Comparison of ENCODE assay signal across 9 cellular contexts in genomic region chr14:73757381-73757780, GRCh38. TPM values are rescaled to one million over a fixed set of nuclear protein-coding genes. Genes with fewer than 3 reads are reported as not detected.
DNase-seq lines count a peak whose midpoint lies in the region; ATAC-seq and TF ChIP-seq lines count a peak whose summit lies in the region.
"Had no signal": no experiment of that assay in that cellular context is flagged by ENCODE, and none has a peak within 500 bp of the region (broad histone marks: within the 10 kb centered on the region; RNA-seq: fewer than 3 reads in every experiment).

No MANE protein-coding gene starts in this region.

- H3K4me3 ChIP-seq in lower lobe of right lung = peak overlapping the region; percentile 83
- no peak overlapping the region for H3K4me3 ChIP-seq in thyroid gland (replicated peaks in 1 of 3)

- peaks cover 79% of the 10 kb centered on the region for H3K4me1 Mint-ChIP-seq in activated CD4-positive, alpha-beta T cell treated with anti-CD3 and anti-CD28 coated beads, Interleukin-2, amount 10 ng/mL, durations not matched to agents 24 days and 14 days
- H3K4me1 Mint-ChIP-seq in activated naive CD8-positive, alpha-beta T cell treated with anti-CD3 and anti-CD28 coated beads, Interleukin-2, amount 10 ng/mL, durations not matched to agents 7 days and 5 days = peaks cover 78% of the 10 kb centered on the region

- intact Hi-C loops in activated CD4-positive, alpha-beta T cell treated with anti-CD3 and anti-CD28 coated beads, Interleukin-2, amount 10 ng/mL, durations not matched to agents 24 days and 14 days (cut with micrococcal nuclease) = no loop called here
- intact Hi-C loops in lower lobe of right lung (cut with DNase I) (no loop called here), thyroid gland (cut with DNase I) (no loop called here)

- H3K27ac ChIP-seq in lower lobe of right lung (peak overlapping the region; percentile 100), thyroid gland (peak overlapping the region; percentile 90 to 99 (median 97))

- H3K27me3 ChIP-seq in lower lobe of right lung (ENCODE audit: low read depth) = no peaks in the 10 kb centered on the region
- H3K27me3 ChIP-seq in thyroid gland = no peaks in the 10 kb centered on the region

- POLR2A ChIA-PET in activated naive CD8-positive, alpha-beta T cell treated with anti-CD3 and anti-CD28 coated beads, Interleukin-2, amount 10 ng/mL, durations not matched to agents 7 days and 5 days (lab: Charles Lee) = interaction anchor here (1.3 to 12.6 kb wide), 7 partner anchors 15 to 188 kb away, joined by 3 to 286 read pairs (median 33); partner anchors contain the start of genes ACOT2 and PNMA1

- no peak for ATAC-seq in activated naive CD8-positive, alpha-beta T cell treated with anti-CD3 and anti-CD28 coated beads, Interleukin-2, amount 10 ng/mL, durations not matched to agents 7 days and 5 days (ENCODE audit: low read depth)
- no peak for ATAC-seq in lower lobe of right lung
- ATAC-seq in GM21717 (IDR thresholded peaks at IDR 0.05; ENCODE audit: unreplicated experiment) = no peak

- H3K4me1 ChIP-seq in lower lobe of right lung (peaks cover 88% of the 10 kb centered on the region), thyroid gland (peaks cover 79 to 87% of the 10 kb centered on the region in 2 donors)

- no peaks in the 10 kb centered on the region for H3K36me3 ChIP-seq in lower lobe of right lung
- no peaks in the 10 kb centered on the region for H3K36me3 ChIP-seq in thyroid gland

- peak; percentile 74 for DNase-seq in activated CD4-positive, alpha-beta T cell treated with anti-CD3 and anti-CD28 coated beads, Interleukin-2, amount 10 ng/mL, durations not matched to agents 24 days and 14 days
- no peak for DNase-seq in activated CD4-positive, alpha-beta T cell treated with anti-CD3 and anti-CD28 coated beads for 1 hour
- DNase-seq in activated naive CD8-positive, alpha-beta T cell treated with anti-CD3 and anti-CD28 coated beads, Interleukin-2, amount 10 ng/mL, durations not matched to agents 7 days and 5 days = no peak
- DNase-seq in lower lobe of right lung (no peak), thyroid gland (no peak), MV-4-11 (lab: John Stamatoyannopoulos, UW) (no peak), KBM-7 (no peak)
- DNase-seq: NCI-H1694 had no signal

- H3K27ac Mint-ChIP-seq in activated CD4-positive, alpha-beta T cell treated with anti-CD3 and anti-CD28 coated beads, Interleukin-2, amount 10 ng/mL, durations not matched to agents 24 days and 14 days = peak overlapping the region; percentile 96
- peak overlapping the region; percentile 93 for H3K27ac Mint-ChIP-seq in activated naive CD8-positive, alpha-beta T cell treated with anti-CD3 and anti-CD28 coated beads, Interleukin-2, amount 10 ng/mL, durations not matched to agents 7 days and 5 days

- H3K9me3 ChIP-seq in lower lobe of right lung (no peaks in the 10 kb centered on the region), thyroid gland (no peaks in the 10 kb centered on the region)

- 91 to 94% methylated on average over 1 of the region's 1 CpG for WGBS in thyroid gland, 2 donors

- TF ChIP-seq CTCF in lower lobe of right lung (IDR thresholded peaks at IDR 0.05) (no peak), thyroid gland (IDR thresholded peaks at IDR 0.05) (no peak)

- no peak for TF ChIP-seq POLR2A in thyroid gland (IDR thresholded peaks at IDR 0.05)

- peak overlapping the region; percentile 87 for H3K4me3 Mint-ChIP-seq in activated CD4-positive, alpha-beta T cell treated with anti-CD3 and anti-CD28 coated beads, Interleukin-2, amount 10 ng/mL, durations not matched to agents 24 days and 14 days
- H3K4me3 Mint-ChIP-seq in activated naive CD8-positive, alpha-beta T cell treated with anti-CD3 and anti-CD28 coated beads, Interleukin-2, amount 10 ng/mL, durations not matched to agents 7 days and 5 days = peak overlapping the region; percentile 86

- H3K27me3 Mint-ChIP-seq in activated CD4-positive, alpha-beta T cell treated with anti-CD3 and anti-CD28 coated beads, Interleukin-2, amount 10 ng/mL, durations not matched to agents 24 days and 14 days = peaks cover 2% of the 10 kb centered on the region
- no peaks in the 10 kb centered on the region for H3K27me3 Mint-ChIP-seq in activated naive CD8-positive, alpha-beta T cell treated with anti-CD3 and anti-CD28 coated beads, Interleukin-2, amount 10 ng/mL, durations not matched to agents 7 days and 5 days

- peaks cover 17% of the 10 kb centered on the region for H3K36me3 Mint-ChIP-seq in activated CD4-positive, alpha-beta T cell treated with anti-CD3 and anti-CD28 coated beads, Interleukin-2, amount 10 ng/mL, durations not matched to agents 24 days and 14 days (ENCODE audit: low read depth)
- peaks cover 9% of the 10 kb centered on the region for H3K36me3 Mint-ChIP-seq in activated naive CD8-positive, alpha-beta T cell treated with anti-CD3 and anti-CD28 coated beads, Interleukin-2, amount 10 ng/mL, durations not matched to agents 7 days and 5 days

- no peaks in the 10 kb centered on the region for H3K9me3 Mint-ChIP-seq in activated CD4-positive, alpha-beta T cell treated with anti-CD3 and anti-CD28 coated beads, Interleukin-2, amount 10 ng/mL, durations not matched to agents 24 days and 14 days
- H3K9me3 Mint-ChIP-seq in activated naive CD8-positive, alpha-beta T cell treated with anti-CD3 and anti-CD28 coated beads, Interleukin-2, amount 10 ng/mL, durations not matched to agents 7 days and 5 days = no peaks in the 10 kb centered on the region

- in situ Hi-C loops in KBM-7 (cut with MboI; ENCODE audit: low pct_unique_long_range_greater_than_20kb, low sequenced_read_pairs) = no loop called here

RNA-seq across cellular contexts. Expression of gene PNMA1, which starts 43.2 kb away (rescaled TPM):
- total RNA-seq in activated CD4-positive, alpha-beta T cell treated with anti-CD3 and anti-CD28 coated beads, Interleukin-2, amount 10 ng/mL, durations not matched to agents 24 days and 14 days = 29.7 and 30.4 TPM in 2 replicates
- 10 to 100 TPM; 32.1 to 34.9 TPM for total RNA-seq in activated naive CD8-positive, alpha-beta T cell treated with anti-CD3 and anti-CD28 coated beads, Interleukin-2, amount 10 ng/mL, durations not matched to agents 7 days and 5 days
- total RNA-seq in lower lobe of right lung (24.4 TPM), thyroid gland (10 to 100 TPM; 21.7 to 27.7 (median 24.7) TPM)
